ENCODE assay signal across 8 cellular contexts in the genomic region with DNA sequence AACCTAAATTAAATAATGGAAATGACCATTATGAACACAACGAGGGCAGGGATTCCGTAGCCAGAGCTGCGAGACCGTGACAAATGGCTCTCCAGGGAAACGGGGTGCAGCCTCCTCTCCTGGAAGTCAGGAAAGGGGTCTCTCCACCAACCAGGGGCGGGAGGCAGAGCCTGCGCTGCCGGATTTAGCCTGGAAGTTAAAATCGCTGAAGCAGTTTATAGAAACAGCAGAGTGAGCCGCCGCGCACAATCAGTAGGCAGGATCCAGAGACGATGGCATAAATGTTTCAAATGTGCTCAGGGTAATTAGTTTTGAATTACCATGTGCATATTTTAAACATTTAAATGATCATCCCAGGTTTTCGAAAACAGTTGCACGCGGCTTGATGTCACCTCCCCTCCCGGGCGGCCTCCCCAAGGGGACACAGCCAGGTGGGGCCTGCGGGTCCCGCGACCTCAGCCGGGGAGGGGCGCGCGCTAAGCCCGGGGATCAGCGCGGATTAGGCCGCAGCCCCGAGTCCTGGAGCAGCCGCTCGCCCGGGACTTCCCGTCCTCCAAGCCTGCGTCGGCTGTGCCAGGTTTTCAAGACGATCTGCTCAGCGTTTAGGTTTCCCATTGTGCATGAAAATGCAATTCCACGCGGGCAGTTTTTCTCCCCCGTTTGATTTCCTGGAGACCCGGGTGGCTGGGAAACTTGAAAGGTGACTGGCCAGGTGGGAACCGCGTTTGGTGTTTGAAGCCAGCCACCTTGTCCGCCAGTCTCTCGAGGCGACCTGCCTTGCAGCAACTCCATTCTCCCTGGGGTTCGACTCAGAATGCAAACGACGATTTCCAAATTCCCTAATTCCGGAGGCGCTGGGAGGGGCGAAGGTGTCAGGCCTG.
DNase-seq lines count a peak whose midpoint lies in the region; ATAC-seq lines count a peak whose summit lies in the region.

No MANE protein-coding gene starts in this region.

- no peak overlapping the region for H3K27ac Mint-ChIP-seq in activated naive CD8-positive, alpha-beta T cell treated with anti-CD3 and anti-CD28 coated beads, Interleukin-2, amount 50 U/mL, for 24 hours

- H3K4me1 Mint-ChIP-seq in activated naive CD8-positive, alpha-beta T cell treated with anti-CD3 and anti-CD28 coated beads, Interleukin-2, amount 50 U/mL, for 24 hours: peaks cover 9% of the 10 kb centered on the region

- H3K36me3 Mint-ChIP-seq in activated naive CD8-positive, alpha-beta T cell treated with anti-CD3 and anti-CD28 coated beads, Interleukin-2, amount 50 U/mL, for 24 hours (ENCODE audit: low read depth): no peaks in the 10 kb centered on the region

- no peaks in the 10 kb centered on the region for H3K27me3 ChIP-seq in HAP-1 (ENCODE audit: low read depth)

- no peak for ATAC-seq in activated naive CD8-positive, alpha-beta T cell treated with anti-CD3 and anti-CD28 coated beads, Interleukin-2, amount 50 U/mL, for 24 hours

- peak overlapping the region; percentile 24 for H3K4me3 Mint-ChIP-seq in activated naive CD8-positive, alpha-beta T cell treated with anti-CD3 and anti-CD28 coated beads, Interleukin-2, amount 50 U/mL, for 24 hours

- peaks cover 61% of the 10 kb centered on the region for H3K27me3 Mint-ChIP-seq in activated naive CD8-positive, alpha-beta T cell treated with anti-CD3 and anti-CD28 coated beads, Interleukin-2, amount 50 U/mL, for 24 hours

- no peaks in the 10 kb centered on the region for H3K36me3 ChIP-seq in HAP-1 (replicated peaks)

- H3K4me1 ChIP-seq in HAP-1: peaks cover 13% of the 10 kb centered on the region

- in situ Hi-C loops in HAP-1 (cut with MboI; ENCODE audit: low sequenced_read_pairs): no loop called here

- DNase-seq in activated effector memory CD4-positive, alpha-beta T cell treated with anti-CD3 and anti-CD28 coated beads, Interleukin-2, amount 50 U/mL, for 16 hours: peak; percentile 65
- DNase-seq in activated effector memory CD4-positive, alpha-beta T cell treated with Interleukin-2 at 50 U/mL for 16 hours: no peak
- DNase-seq in activated naive CD8-positive, alpha-beta T cell treated with anti-CD3 and anti-CD28 coated beads, Interleukin-2, amount 50 U/mL, for 24 hours: peak; percentile 10
- DNase-seq in iPS-NIHi11 (ENCODE audit: low spot score) (peak; percentile 70), superior temporal gyrus (ENCODE audit: extremely low spot score) (peak; percentile 37), DMS114 treated with DMSO at 0.1 percent for 48 hours (lab: John Stamatoyannopoulos, UW; ENCODE audit: unreplicated experiment) (no peak), 8988T (no peak), HAP-1 (ENCODE audit: low spot score in 2 of 2) (no peak)

- H3K4me3 ChIP-seq in HAP-1: no peak overlapping the region

- no peaks in the 10 kb centered on the region for H3K9me3 Mint-ChIP-seq in activated naive CD8-positive, alpha-beta T cell treated with anti-CD3 and anti-CD28 coated beads, Interleukin-2, amount 50 U/mL, for 24 hours

- H3K9me3 ChIP-seq in HAP-1: no peaks in the 10 kb centered on the region

Comparison
In these comparisons a context has a peak if more than half of its experiments do, and no peak if none do; other contexts are left out.
1. DNase-seq: peak in activated effector memory CD4-positive, alpha-beta T cell treated with anti-CD3 and anti-CD28 coated beads, Interleukin-2, amount 50 U/mL, for 16 hours (single experiment), activated naive CD8-positive, alpha-beta T cell treated with anti-CD3 and anti-CD28 coated beads, Interleukin-2, amount 50 U/mL, for 24 hours (single experiment), iPS-NIHi11 (single experiment) and superior temporal gyrus (single experiment); none in activated effector memory CD4-positive, alpha-beta T cell treated with Interleukin-2 at 50 U/mL for 16 hours (single experiment), DMS114 treated with DMSO at 0.1 percent for 48 hours (single experiment), 8988T (single experiment) and HAP-1 (0 of 2).